8 cellular contexts compared by ENCODE assay signal in the genomic region with DNA sequence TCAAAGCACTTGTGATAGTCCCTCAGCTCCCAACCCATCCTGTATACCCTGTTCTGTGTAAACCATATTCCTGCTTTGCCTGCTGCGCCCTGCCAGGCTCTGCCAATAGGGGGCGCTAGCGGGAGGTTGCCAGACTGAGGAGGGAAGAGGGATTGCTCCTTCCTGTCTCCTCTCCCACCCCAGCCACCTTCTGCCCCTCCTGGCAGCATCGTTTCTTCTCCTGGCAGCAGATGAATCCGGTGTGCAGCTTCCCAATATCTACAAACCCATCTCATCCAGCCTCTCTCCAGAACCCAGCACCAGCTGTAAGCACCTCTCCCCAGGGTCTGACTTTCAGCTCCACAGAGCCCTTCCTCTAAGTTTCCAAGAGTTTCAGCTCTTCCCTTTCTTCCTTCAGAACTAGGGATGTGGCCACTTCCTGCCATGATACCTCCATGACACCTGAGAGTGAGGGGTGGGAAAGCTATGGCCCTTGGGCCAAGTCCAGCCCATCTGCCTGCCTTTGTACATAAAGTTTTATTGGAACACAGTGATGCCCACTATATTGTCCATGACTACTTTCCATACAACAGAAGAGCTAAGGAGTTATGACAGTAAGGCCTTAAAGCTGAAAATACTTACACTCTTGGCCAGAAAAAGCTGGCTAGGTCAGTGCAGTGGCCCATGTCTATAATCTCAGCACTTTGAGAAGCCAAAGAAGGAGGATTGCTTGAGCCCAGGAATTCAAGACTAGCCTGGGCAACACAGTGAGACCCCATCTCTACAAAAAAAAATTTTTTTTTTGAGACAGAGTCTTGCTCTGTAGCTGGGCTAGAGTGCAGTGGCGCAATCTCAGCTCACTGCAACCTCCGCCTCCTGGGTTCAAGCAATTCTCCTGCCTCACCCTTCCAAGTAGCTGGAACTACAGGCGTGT. TPM values are rescaled to one million over a fixed set of nuclear protein-coding genes. Genes with fewer than 3 reads are reported as not detected.
DNase-seq lines count a peak whose midpoint lies in the region; ATAC-seq and TF ChIP-seq lines count a peak whose summit lies in the region.

No MANE protein-coding gene starts in this region.

- peaks cover 4% of the 10 kb centered on the region for H3K4me1 Mint-ChIP-seq in osteocyte (ENCODE audit: unreplicated experiment)

- H3K9ac ChIP-seq in mesenchymal stem cell (ENCODE audit: low read length): no peak overlapping the region

- ATAC-seq in GM19467 (IDR thresholded peaks at IDR 0.05; ENCODE audit: unreplicated experiment) (no peak), gastrocnemius medialis (no peak), HG02798 (IDR thresholded peaks at IDR 0.05; ENCODE audit: poor library complexity, unreplicated experiment) (no peak)

- no peak overlapping the region for H3K4me2 ChIP-seq in mesenchymal stem cell (ENCODE audit: low read length, poor library complexity, severe bottlenecking)

- no peak overlapping the region for H2BK15ac ChIP-seq in mesenchymal stem cell (ENCODE audit: low read depth, poor library complexity, severe bottlenecking)

- no peak overlapping the region for H2BK5ac ChIP-seq in mesenchymal stem cell (ENCODE audit: low read depth, low read length, poor library complexity, severe bottlenecking)

- H3K27me3 ChIP-seq in mesenchymal stem cell (ENCODE audit: control insufficient read depth in 1 of 2, insufficient read depth in 1 of 2, low read length in 2 of 2) (peaks cover 38 to 71% of the 10 kb centered on the region in 2 experiments), gastrocnemius medialis (peaks cover 0 to 6% (median 0%) of the 10 kb centered on the region in 3 donors)

- H3K27ac ChIP-seq in mesenchymal stem cell (ENCODE audit: low read length, poor library complexity, severe bottlenecking): no peak overlapping the region
- no peak overlapping the region for H3K27ac ChIP-seq in gastrocnemius medialis

- no peaks in the 10 kb centered on the region for H3K79me1 ChIP-seq in mesenchymal stem cell (replicated peaks; ENCODE audit: low read length, poor library complexity, severe bottlenecking)

- no peak overlapping the region for H2AFZ ChIP-seq in mesenchymal stem cell (ENCODE audit: low read depth, low read length)

- H3K9me3 ChIP-seq in mesenchymal stem cell (ENCODE audit: control insufficient read depth, low read length) (no peaks in the 10 kb centered on the region), gastrocnemius medialis (no peaks in the 10 kb centered on the region)

- no peaks in the 10 kb centered on the region for H3K36me3 Mint-ChIP-seq in osteocyte (ENCODE audit: unreplicated experiment)

- no peak overlapping the region for H3K4me3 ChIP-seq in astrocyte of the spinal cord (ENCODE audit: low read depth, low read length)
- H3K4me3 ChIP-seq in mesenchymal stem cell (ENCODE audit: insufficient read depth in 1 of 2, low read depth in 1 of 2, low read length in 2 of 2): no peak overlapping the region
- no peak overlapping the region for H3K4me3 ChIP-seq in gastrocnemius medialis

- peaks cover 6% of the 10 kb centered on the region for H3K4me1 ChIP-seq in mesenchymal stem cell (ENCODE audit: control insufficient read depth, insufficient read depth, low read depth, low read length)
- H3K4me1 ChIP-seq in gastrocnemius medialis: peaks cover 0 to 5% of the 10 kb centered on the region in 2 donors

- H3K14ac ChIP-seq in mesenchymal stem cell (ENCODE audit: low read length in 2 of 2): no peak overlapping the region

- H3K18ac ChIP-seq in mesenchymal stem cell (ENCODE audit: low read depth in 1 of 2, low read length in 2 of 2): no peak overlapping the region

- no peak overlapping the region for H4K8ac ChIP-seq in mesenchymal stem cell (ENCODE audit: low read length)

- H2BK12ac ChIP-seq in mesenchymal stem cell (ENCODE audit: low read length in 2 of 2): no peak overlapping the region

- no peak overlapping the region for H3K27ac Mint-ChIP-seq in osteocyte (ENCODE audit: unreplicated experiment)

- no peak overlapping the region for H2BK120ac ChIP-seq in mesenchymal stem cell (ENCODE audit: low read depth, low read length)

- no peak overlapping the region for H3K23ac ChIP-seq in mesenchymal stem cell (ENCODE audit: low read length in 2 of 2)

- no peak overlapping the region for H4K91ac ChIP-seq in mesenchymal stem cell (ENCODE audit: low read length)

- in situ Hi-C loops in astrocyte of the spinal cord (cut with HindIII; ENCODE audit: low sequenced_read_pairs): no loop called here
- in situ Hi-C loops in gastrocnemius medialis (cut with MboI; ENCODE audit: low sequenced_read_pairs in 4 of 4): no loop called here

- H3K9me3 Mint-ChIP-seq in osteocyte (ENCODE audit: unreplicated experiment): no peaks in the 10 kb centered on the region

- WGBS in mesenchymal stem cell: 38% methylated on average over 8 of the region's 8 CpGs

- TF ChIP-seq CTCF in GM12872 (IDR thresholded peaks at IDR 0.05; ENCODE audit: insufficient read depth, low read depth, low read length) (peak; percentile 86), astrocyte of the spinal cord (IDR thresholded peaks at IDR 0.05; ENCODE audit: low read depth, low read length) (peak; percentile 55), osteocyte (IDR thresholded peaks at IDR 0.05) (peak; percentile 46), gastrocnemius medialis (IDR thresholded peaks at IDR 0.05 in 4 of 5, conservative IDR thresholded peaks at IDR 0.05 in 1 of 5) (peak in 1 of 5 experiments; percentile 27)

- H3K27me3 Mint-ChIP-seq in osteocyte (ENCODE audit: unreplicated experiment): peaks cover 25% of the 10 kb centered on the region

- no peak for TF ChIP-seq POLR2A in gastrocnemius medialis (IDR thresholded peaks at IDR 0.05)

- H3K4ac ChIP-seq in mesenchymal stem cell (ENCODE audit: low read depth in 1 of 2, low read length in 2 of 2): no peak overlapping the region

- no peak overlapping the region for H3K4me3 Mint-ChIP-seq in osteocyte (ENCODE audit: unreplicated experiment)

- no peak overlapping the region for H2AK5ac ChIP-seq in mesenchymal stem cell (ENCODE audit: low read length, severe bottlenecking)

- DNase-seq in NCI-H1694 (lab: John Stamatoyannopoulos, UW): peak; percentile 71
- no peak for DNase-seq in astrocyte of the spinal cord (ENCODE audit: low read depth, low spot score)
- no peak for DNase-seq in osteocyte (ENCODE audit: extremely low spot score, unreplicated experiment)
- DNase-seq in mesenchymal stem cell: no peak
- no peak for DNase-seq in gastrocnemius medialis

- H3K36me3 ChIP-seq in mesenchymal stem cell (ENCODE audit: control insufficient read depth in 1 of 2, insufficient read depth in 2 of 2, low read depth in 1 of 2, low read length in 2 of 2) (no peaks in the 10 kb centered on the region), gastrocnemius medialis (no peaks in the 10 kb centered on the region)

- intact Hi-C loops in gastrocnemius medialis (cut with DNase I; ENCODE audit: low total_unique reads): no loop called here

RNA-seq across cellular contexts. Expression of gene ATP1A3, which starts 34.5 kb away (rescaled TPM):
- total RNA-seq in osteocyte: not detected in 2 replicates
- polyA plus RNA-seq in mesenchymal stem cell (2013, experiment 1 of 2): 0.08 TPM
- 0.11 TPM for polyA plus RNA-seq in mesenchymal stem cell (2013, experiment 2 of 2)
- total RNA-seq in gastrocnemius medialis: not detected

RNA-seq across cellular contexts. Expression of gene GRIK5, which starts 41.4 kb away (rescaled TPM):
- total RNA-seq in osteocyte (0.38 and 0.55 TPM in 2 replicates), gastrocnemius medialis (1 to 10 TPM in 1 of 4 donors, under 1 TPM in 2, not detected in 1; 0.20 to 1.0 (median 0.62) TPM)
- 0.12 TPM for polyA plus RNA-seq in mesenchymal stem cell (2013, experiment 1 of 2)
- polyA plus RNA-seq in mesenchymal stem cell (2013, experiment 2 of 2): 0.07 TPM

RNA-seq across cellular contexts. Expression of gene ZNF574, which starts 47.4 kb away (rescaled TPM):
- total RNA-seq in osteocyte (15.2 and 15.5 TPM in 2 replicates), gastrocnemius medialis (10 to 100 TPM; 10.8 to 15.1 (median 13.8) TPM)
- 6.0 TPM for polyA plus RNA-seq in mesenchymal stem cell (2013, experiment 1 of 2)
- polyA plus RNA-seq in mesenchymal stem cell (2013, experiment 2 of 2): 6.3 TPM
